20 cellular contexts compared by ENCODE assay signal in the genomic region with DNA sequence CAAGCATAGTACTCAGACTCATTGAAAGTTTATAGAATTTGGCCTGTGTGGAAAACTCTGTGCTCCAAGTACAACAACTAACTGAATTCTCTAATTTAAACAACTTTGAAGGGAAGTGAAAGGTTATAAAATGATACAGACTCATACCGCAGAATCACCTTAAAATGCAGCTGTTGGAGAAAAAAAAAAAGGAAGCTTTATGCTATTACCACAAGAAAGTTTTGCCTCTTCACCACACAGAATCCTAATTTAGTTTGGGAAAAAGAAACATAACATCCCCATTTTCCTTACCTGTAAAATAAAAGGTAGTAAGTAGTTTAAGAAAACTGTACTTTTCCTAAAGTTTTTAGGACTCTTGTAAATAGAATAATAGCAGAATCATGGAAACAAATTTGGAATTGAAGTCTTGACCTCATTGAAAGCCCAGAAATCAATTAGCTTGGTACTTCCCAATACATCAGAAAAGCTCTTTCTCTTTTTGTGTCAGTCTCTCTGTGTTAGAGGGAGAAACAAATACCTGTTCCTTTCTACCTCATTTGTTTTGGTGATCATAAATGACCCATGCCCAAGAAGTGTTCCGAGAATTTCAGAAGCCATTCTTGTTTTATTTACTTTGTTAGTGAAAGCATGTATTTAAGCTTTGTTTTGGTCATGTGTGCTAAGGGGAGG.
DNase-seq lines count a peak whose midpoint lies in the region; ATAC-seq and TF ChIP-seq lines count a peak whose summit lies in the region.
"Had no signal": no experiment of that assay in that cellular context is flagged by ENCODE, and none has a peak within 500 bp of the region (broad histone marks: within the 10 kb centered on the region; RNA-seq: fewer than 3 reads in every experiment).

No MANE protein-coding gene starts in this region.

- H3K27ac ChIP-seq in hepatocyte: peak overlapping the region; percentile 70
- no peak overlapping the region for H3K27ac ChIP-seq in aorta (ENCODE audit: low read depth in 1 of 2, low read length in 2 of 2)
- H3K27ac ChIP-seq: heart left ventricle had no signal

- ATAC-seq in activated T-cell treated with anti-CD3 and anti-CD28 coated beads, Interleukin-2, amount 50 U/mL, for 72 hours (replicated peaks in 1 of 2): peak; percentile 8 to 14
- peak; percentile 40 for ATAC-seq in GM18868 (IDR thresholded peaks at IDR 0.05; ENCODE audit: unreplicated experiment)
- no peak for ATAC-seq in T-helper 17 cell
- ATAC-seq in GM19328 (IDR thresholded peaks at IDR 0.05; ENCODE audit: unreplicated experiment): no peak
- no peak for ATAC-seq in aorta (ENCODE audit: low FRiP score)
- no peak for ATAC-seq in GM19455 (IDR thresholded peaks at IDR 0.05; ENCODE audit: unreplicated experiment)
- ATAC-seq: HCT116, heart left ventricle had no signal

- H3K27me3 ChIP-seq in hepatocyte (no peaks in the 10 kb centered on the region), aorta (ENCODE audit: control insufficient read depth in 1 of 2, insufficient read depth in 2 of 2, low read length in 1 of 2) (no peaks in the 10 kb centered on the region)
- H3K27me3 ChIP-seq: heart left ventricle had no signal

- intact Hi-C loops in aorta (cut with DNase I): no loop called here

- H3K36me3 Mint-ChIP-seq in activated T-cell treated with anti-CD3 and anti-CD28 coated beads, Interleukin-2, amount 50 U/mL, for 72 hours (ENCODE audit: insufficient read depth in 2 of 2): peaks cover 14 to 41% of the 10 kb centered on the region in 2 donors
- peaks cover 23% of the 10 kb centered on the region for H3K36me3 Mint-ChIP-seq in T-helper 17 cell (ENCODE audit: low read depth)

- WGBS in hepatocyte (ENCODE audit: low lambda C conversion rate, missing lambda C conversion rate): 80% methylated on average over 2 of the region's 2 CpGs
- 82 to 87% methylated on average over 2 of the region's 2 CpGs for WGBS in aorta, 2 donors

- no peaks in the 10 kb centered on the region for H3K9me3 Mint-ChIP-seq in activated T-cell treated with anti-CD3 and anti-CD28 coated beads, Interleukin-2, amount 50 U/mL, for 72 hours
- H3K9me3 Mint-ChIP-seq: endodermal cell, immature natural killer cell had no signal

- no peak overlapping the region for H3K4me3 ChIP-seq in hepatocyte
- no peak overlapping the region for H3K4me3 ChIP-seq in aorta (ENCODE audit: low read length in 2 of 2)
- H3K4me3 ChIP-seq: heart left ventricle had no signal

- H3K4me2 ChIP-seq in hepatocyte: peak overlapping the region; percentile 45

- peaks cover 78% of the 10 kb centered on the region for H3K4me1 Mint-ChIP-seq in activated T-cell treated with anti-CD3 and anti-CD28 coated beads, Interleukin-2, amount 50 U/mL, for 72 hours (ENCODE audit: low read depth)
- H3K4me1 Mint-ChIP-seq in T-helper 17 cell: peaks cover 38% of the 10 kb centered on the region

- H3K9me2 ChIP-seq in hepatocyte (replicated peaks; ENCODE audit: insufficient read depth): no peaks in the 10 kb centered on the region

- H3K4me1 ChIP-seq in hepatocyte (ENCODE audit: insufficient read depth): peaks cover 13% of the 10 kb centered on the region
- H3K4me1 ChIP-seq in aorta (ENCODE audit: control insufficient read depth in 1 of 2, insufficient read depth in 2 of 2, low read length in 2 of 2): no peaks in the 10 kb centered on the region

- peak overlapping the region; percentile 87 for H3K27ac Mint-ChIP-seq in activated T-cell treated with anti-CD3 and anti-CD28 coated beads, Interleukin-2, amount 50 U/mL, for 72 hours
- H3K27ac Mint-ChIP-seq in T-helper 17 cell: peak overlapping the region; percentile 90
- H3K27ac Mint-ChIP-seq: endodermal cell had no signal

- peaks cover 5% of the 10 kb centered on the region for H3K79me2 ChIP-seq in hepatocyte

- DNase-seq in activated T-cell treated with anti-CD3 and anti-CD28 coated beads, Interleukin-2, amount 50 U/mL, for 72 hours: no peak
- DNase-seq in activated T-cell treated with anti-CD3 and anti-CD28 coated beads for 4 hours: no peak
- no peak for DNase-seq in T-helper 17 cell
- no peak for DNase-seq in hepatocyte (ENCODE audit: low spot score)
- no peak for DNase-seq in aorta
- DNase-seq: anterior cingulate cortex, cerebellar nuclear complex, DND-41, endodermal cell, heart left ventricle, immature natural killer cell, NCI-H1092 treated with DMSO at 0.1 percent for 48 hours, NCI-H510A treated with DMSO at 0.1 percent for 48 hours, occipital lobe, SHP77 treated with DMSO at 0.1 percent for 48 hours, T-helper 9 cell had no signal

- no peak for TF ChIP-seq CTCF in hepatocyte (IDR thresholded peaks at IDR 0.05; ENCODE audit: poor library complexity)

- H3K27me3 Mint-ChIP-seq in activated T-cell treated with anti-CD3 and anti-CD28 coated beads, Interleukin-2, amount 50 U/mL, for 72 hours (ENCODE audit: low read depth): no peaks in the 10 kb centered on the region
- no peaks in the 10 kb centered on the region for H3K27me3 Mint-ChIP-seq in T-helper 17 cell

- H3K4me3 Mint-ChIP-seq in activated T-cell treated with anti-CD3 and anti-CD28 coated beads, Interleukin-2, amount 50 U/mL, for 72 hours: peak overlapping the region; percentile 27 to 76
- peak overlapping the region; percentile 55 for H3K4me3 Mint-ChIP-seq in T-helper 17 cell
- H3K4me3 Mint-ChIP-seq: endodermal cell, immature natural killer cell had no signal

- H3K36me3 ChIP-seq in hepatocyte (replicated peaks; ENCODE audit: insufficient read depth, low read depth) (no peaks in the 10 kb centered on the region), aorta (ENCODE audit: control insufficient read depth in 1 of 2, insufficient read depth in 2 of 2, low read length in 1 of 2) (peaks cover 5 to 8% of the 10 kb centered on the region in 2 donors)

- H2AFZ ChIP-seq in hepatocyte: no peak overlapping the region

- H4K20me1 ChIP-seq in hepatocyte (ENCODE audit: insufficient read depth, poor library complexity, severe bottlenecking): no peaks in the 10 kb centered on the region

- H3K9me3 ChIP-seq in T-helper 17 cell (ENCODE audit: control insufficient read depth, low read length, poor library complexity, severe bottlenecking) (no peaks in the 10 kb centered on the region), hepatocyte (ENCODE audit: low read depth) (no peaks in the 10 kb centered on the region), aorta (ENCODE audit: control insufficient read depth, low read length) (no peaks in the 10 kb centered on the region)
- H3K9me3 ChIP-seq: heart left ventricle had no signal

Comparison
In these comparisons a context has a peak if more than half of its experiments do, and no peak if none do; other contexts are left out.
1. ATAC-seq: peak in activated T-cell treated with anti-CD3 and anti-CD28 coated beads, Interleukin-2, amount 50 U/mL, for 72 hours (2 of 2) and GM18868 (single experiment); none in T-helper 17 cell (single experiment), GM19328 (single experiment), aorta (single experiment) and GM19455 (single experiment).